Comparison of ENCODE assay signal across 27 cellular contexts in the genomic region with DNA sequence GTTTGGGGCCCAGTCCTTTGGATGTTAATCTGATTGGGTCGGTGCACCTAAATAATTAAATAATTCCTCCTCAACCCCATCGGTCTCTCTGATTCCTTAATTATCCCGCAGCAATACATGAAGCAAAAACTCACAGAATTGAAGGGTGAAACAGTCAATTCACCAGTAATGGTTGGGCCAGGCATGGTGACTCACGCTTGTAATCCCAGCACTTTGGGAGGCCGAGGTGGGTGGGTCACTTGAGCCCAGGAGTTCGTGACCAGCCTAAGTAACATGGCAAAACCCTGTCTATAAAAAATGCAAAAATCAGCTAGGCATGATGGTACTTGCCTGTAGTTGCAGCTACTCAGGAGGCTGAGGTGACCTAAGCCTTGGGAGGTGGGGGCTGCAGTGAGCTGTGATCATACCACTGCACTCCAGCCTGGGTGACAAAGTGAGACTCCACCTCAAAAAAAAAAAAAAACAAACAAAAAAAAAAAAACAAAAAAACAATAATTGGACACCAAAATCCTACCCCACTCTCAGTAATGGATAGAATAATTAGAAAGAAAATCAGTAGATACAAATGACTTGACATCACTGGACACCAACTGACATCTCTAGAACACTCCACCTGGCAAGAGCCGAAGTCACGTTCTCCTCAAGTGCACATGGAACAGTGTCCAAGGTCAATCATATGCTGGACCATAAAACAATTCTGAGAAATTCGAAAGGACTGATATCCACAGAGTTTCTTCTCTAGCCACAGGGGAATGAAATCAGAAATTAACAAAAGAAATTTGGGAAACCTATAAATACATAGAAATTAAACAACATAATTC. TPM values are rescaled to one million over a fixed set of nuclear protein-coding genes. Genes with fewer than 3 reads are reported as not detected.
A peak's percentile ranks its signal among the peaks of the same experiment; 100 is the strongest.
DNase-seq lines count a peak whose midpoint lies in the region; ATAC-seq, FAIRE-seq and TF ChIP-seq lines count a peak whose summit lies in the region.
"Had no signal": no experiment of that assay in that cellular context is flagged by ENCODE, and none has a peak within 500 bp of the region (broad histone marks: within the 10 kb centered on the region; RNA-seq: fewer than 3 reads in every experiment).

No MANE protein-coding gene starts in this region.

- no peaks in the 10 kb centered on the region for H4K20me1 ChIP-seq in HCT116 (ENCODE audit: insufficient read depth)

- TF ChIP-seq RAD21 in HCT116 (IDR thresholded peaks at IDR 0.05; ENCODE audit: low read depth): no peak

- POLR2A ChIA-PET in HCT116 (lab: Charles Lee): interaction anchor here (0.6 kb wide), 1 partner anchor 37 kb away, joined by 3 read pairs; no protein-coding TSS in a partner anchor
- POLR2A ChIA-PET in RWPE1 (lab: Yijun Ruan, JAX; ENCODE audit: low non-redundant PET): interaction anchor here (0.6 kb wide), 1 partner anchor 32 kb away, joined by 3 read pairs; no protein-coding TSS in a partner anchor

- H3K36me3 Mint-ChIP-seq in progenitor cell of endocrine pancreas (ENCODE audit: insufficient read depth): peaks cover 12% of the 10 kb centered on the region
- H3K36me3 Mint-ChIP-seq: CD4-positive, alpha-beta memory T cell; neural progenitor cell had no signal

- H3K27ac Mint-ChIP-seq in progenitor cell of endocrine pancreas: peak overlapping the region; percentile 84
- H3K27ac Mint-ChIP-seq: activated naive CD4-positive, alpha-beta T cell treated with anti-CD3 and anti-CD28 coated beads for 36 hours; activated T-cell treated with anti-CD3 and anti-CD28 coated beads, Interleukin-2, amount 50 U/mL, for 24 hours; CD4-positive, alpha-beta memory T cell; H9; neural progenitor cell had no signal

- CTCF ChIA-PET in HCT116 (lab: Charles Lee): interaction anchor here (2.0 kb wide), 1 partner anchor 31 kb away, joined by 5 read pairs; no protein-coding TSS in a partner anchor
- CTCF ChIA-PET in RWPE1 (lab: Yijun Ruan, JAX): interaction anchor here (0.7 kb wide), 1 partner anchor 323 kb away, joined by 3 read pairs; no protein-coding TSS in a partner anchor

- H3K4me3 Mint-ChIP-seq in progenitor cell of endocrine pancreas (ENCODE audit: low read depth): no peak overlapping the region
- H3K4me3 Mint-ChIP-seq: activated naive CD4-positive, alpha-beta T cell treated with anti-CD3 and anti-CD28 coated beads for 36 hours; activated T-cell treated with anti-CD3 and anti-CD28 coated beads, Interleukin-2, amount 50 U/mL, for 24 hours; CD4-positive, alpha-beta memory T cell; H9; neural progenitor cell had no signal

- no peak overlapping the region for H3K4me3 ChIP-seq in HCT116 (replicated peaks in 1 of 2; ENCODE audit: low read depth in 1 of 2, low read length in 2 of 2)
- H3K4me3 ChIP-seq: ascending aorta, neural progenitor cell had no signal

- RAD21 ChIA-PET in HCT116 (lab: Charles Lee; ENCODE audit: low non-redundant PET in 1 of 2, low total read pairs in 2 of 2, uncharacterized antibody in 2 of 2, unreplicated experiment in 2 of 2): interaction anchor here in 1 of 2 experiments (0.6 kb wide), 1 partner anchor 248 kb away, joined by 3 read pairs; no protein-coding TSS in a partner anchor

- H3K27me3 ChIP-seq in HCT116 (ENCODE audit: insufficient read depth, low read length): no peaks in the 10 kb centered on the region
- H3K27me3 ChIP-seq: ascending aorta had no signal

- no peaks in the 10 kb centered on the region for H3K36me3 ChIP-seq in HCT116 (ENCODE audit: control insufficient read depth in 1 of 2, insufficient read depth in 2 of 2, low read length in 2 of 2)
- H3K36me3 ChIP-seq: ascending aorta, neural progenitor cell had no signal

- H3K79me2 ChIP-seq in HCT116 (ENCODE audit: insufficient read depth, low read length): no peaks in the 10 kb centered on the region

- H3K9me3 ChIP-seq in HCT116 (ENCODE audit: control insufficient read depth in 1 of 2, insufficient read depth in 1 of 2, low read depth in 1 of 2, low read length in 2 of 2): no peaks in the 10 kb centered on the region
- H3K9me3 ChIP-seq: ascending aorta had no signal

- BruUV-seq in HCT116 (replicated peaks; lab: Mats Ljungman, UMichigan): no TSS peak

- H3K4me2 ChIP-seq in HCT116 (ENCODE audit: low read length): peak overlapping the region; percentile 19; the same call in 1 of the 2 replicates
- H3K4me2 ChIP-seq: neural progenitor cell had no signal

- TF ChIP-seq CTCF in HCT116 (IDR thresholded peaks at IDR 0.05 in 2 of 3, conservative IDR thresholded peaks at IDR 0.05 in 1 of 3; ENCODE audit: borderline replicate concordance in 1 of 3, insufficient read depth in 1 of 3, low read depth in 2 of 3, low read length in 2 of 3): no peak
- TF ChIP-seq CTCF in RWPE1 (conservative IDR thresholded peaks at IDR 0.05; ENCODE audit: low read depth): no peak
- no peak for TF ChIP-seq CTCF in progenitor cell of endocrine pancreas (IDR thresholded peaks at IDR 0.05; ENCODE audit: unreplicated experiment)

- H3K27me3 Mint-ChIP-seq in progenitor cell of endocrine pancreas: no peaks in the 10 kb centered on the region

- ATAC-seq in HCT116 (no peak), esophagus mucosa (peak; percentile 76), GM18517 (IDR thresholded peaks at IDR 0.05; ENCODE audit: unreplicated experiment) (no peak), HG02938 (IDR thresholded peaks at IDR 0.05; ENCODE audit: unreplicated experiment) (no peak)

- no peak overlapping the region for H2AFZ ChIP-seq in HCT116 (ENCODE audit: low read depth, low read length, poor library complexity, severe bottlenecking)
- H2AFZ ChIP-seq: neural progenitor cell had no signal

- peaks cover 9% of the 10 kb centered on the region for H3K9me3 Mint-ChIP-seq in progenitor cell of endocrine pancreas (ENCODE audit: low read depth)
- H3K9me3 Mint-ChIP-seq: activated naive CD4-positive, alpha-beta T cell treated with anti-CD3 and anti-CD28 coated beads for 36 hours; activated T-cell treated with anti-CD3 and anti-CD28 coated beads, Interleukin-2, amount 50 U/mL, for 24 hours; H9 had no signal

- H3K9me2 ChIP-seq in HCT116 (ENCODE audit: insufficient read depth): no peaks in the 10 kb centered on the region

- H3K4me1 ChIP-seq in HCT116 (ENCODE audit: control insufficient read depth in 1 of 2, insufficient read depth in 2 of 2, low read length in 2 of 2): peaks cover 0 to 5% of the 10 kb centered on the region in 2 experiments; a peak in 1 of 4 replicates
- H3K4me1 ChIP-seq: ascending aorta, neural progenitor cell had no signal

- DNase-seq in HCT116 (ENCODE audit: low read depth, low spot score) (no peak), RWPE1 (ENCODE audit: low spot score) (peak; percentile 42), progenitor cell of endocrine pancreas (ENCODE audit: low spot score, unreplicated experiment) (no peak), GM12892 (ENCODE audit: insufficient read length) (no peak)
- no peak for DNase-seq in stimulated activated CD4-positive, alpha-beta T cell treated with anti-CD3 and anti-CD28 coated beads, Interleukin-15, amount 100 ng/mL, for 24 hours
- DNase-seq: activated CD4-positive, alpha-beta T cell treated with anti-CD3 and anti-CD28 coated beads, Interleukin-2, amount 50 U/mL, for 4 hours; activated naive CD4-positive, alpha-beta T cell treated with anti-CD3 and anti-CD28 coated beads for 36 hours; activated T-cell treated with anti-CD3 and anti-CD28 coated beads, Interleukin-2, amount 50 U/mL, for 24 hours; CD4-positive, alpha-beta memory T cell; DMS79; H9; hypothalamus; NCI-H187 treated with DMSO at 0.1 percent for 48 hours; NCI-H345; SHP77; stimulated activated CD8-positive, alpha-beta memory T cell treated with anti-CD3 and anti-CD28 coated beads, Interleukin-4, amount 100 ng/mL, for 48 hours; substantia nigra; T-helper 1 cell had no signal

- no peak overlapping the region for H3K27ac ChIP-seq in HCT116 (ENCODE audit: low read depth, low read length)
- H3K27ac ChIP-seq in RWPE1: no peak overlapping the region
- H3K27ac ChIP-seq: ascending aorta, neural progenitor cell, VCaP had no signal

- FAIRE-seq in GM12892 (lab: Jason Lieb, UNC): no peak
- FAIRE-seq: keratinocyte had no signal

- H3K9ac ChIP-seq in HCT116 (ENCODE audit: low read length): no peak overlapping the region
- H3K9ac ChIP-seq: neural progenitor cell had no signal

- no peak for TF ChIP-seq POLR2A in HCT116 (IDR thresholded peaks at IDR 0.05; ENCODE audit: borderline replicate concordance, extremely low read depth, insufficient read depth, insufficient read length)
- no peak for TF ChIP-seq POLR2A in GM12892 (IDR thresholded peaks at IDR 0.05; ENCODE audit: low read depth, low read length)

- intact Hi-C loops in HCT116 (cut with micrococcal nuclease): no loop called here

- peaks cover 46% of the 10 kb centered on the region for H3K4me1 Mint-ChIP-seq in progenitor cell of endocrine pancreas (ENCODE audit: low read depth)
- H3K4me1 Mint-ChIP-seq: H9, neural progenitor cell had no signal

TF ChIP-seq in HCT116, 20 proteins besides CTCF, POLR2A, EP300 and RAD21 (continues in another document):
- TF ChIP-seq ZNF274 (IDR thresholded peaks at IDR 0.05; ENCODE audit: low read depth, low read length) (no peak), CEBPB (IDR thresholded peaks at IDR 0.05; ENCODE audit: low read depth) (no peak), EZH2phosphoT487 (IDR thresholded peaks at IDR 0.05; ENCODE audit: borderline replicate concordance) (no peak), TCF7L2 (IDR thresholded peaks at IDR 0.05; ENCODE audit: borderline replicate concordance, extremely low read depth, insufficient read depth, insufficient read length) (no peak), SP1 (IDR thresholded peaks at IDR 0.05; ENCODE audit: low read depth) (no peak), FOSL1 (IDR thresholded peaks at IDR 0.05; ENCODE audit: low read depth) (no peak), ZFX (IDR thresholded peaks at IDR 0.05) (no peak), SRF (IDR thresholded peaks at IDR 0.05; ENCODE audit: low read depth) (no peak), YY1 (IDR thresholded peaks at IDR 0.05; ENCODE audit: extremely low read depth, insufficient replicate concordance, low read depth, low read length) (no peak)

RNA-seq across cellular contexts. Expression of a gene that starts 5.3 kb away (rescaled TPM):
- total RNA-seq in HCT116 (2021; ENCODE audit: unreplicated experiment): 1.2 TPM
- polyA plus RNA-seq in HCT116 (2012): 2.1 and 3.1 TPM in 2 replicates
- 7.3 TPM for total RNA-seq in esophagus mucosa
- 9.3 and 10.3 TPM in 2 replicates for total RNA-seq in progenitor cell of endocrine pancreas
- 0.19 TPM for polyA plus RNA-seq in GM12892 (2012; ENCODE audit: missing spikeins)
- total RNA-seq: activated naive CD4-positive, alpha-beta T cell treated with anti-CD3 and anti-CD28 coated beads for 36 hours; M059J; pulmonary artery endothelial cell had no signal
- polyA plus RNA-seq: keratinocyte had no signal
